1 cellular context compared by ENCODE assay signal in the genomic region with DNA sequence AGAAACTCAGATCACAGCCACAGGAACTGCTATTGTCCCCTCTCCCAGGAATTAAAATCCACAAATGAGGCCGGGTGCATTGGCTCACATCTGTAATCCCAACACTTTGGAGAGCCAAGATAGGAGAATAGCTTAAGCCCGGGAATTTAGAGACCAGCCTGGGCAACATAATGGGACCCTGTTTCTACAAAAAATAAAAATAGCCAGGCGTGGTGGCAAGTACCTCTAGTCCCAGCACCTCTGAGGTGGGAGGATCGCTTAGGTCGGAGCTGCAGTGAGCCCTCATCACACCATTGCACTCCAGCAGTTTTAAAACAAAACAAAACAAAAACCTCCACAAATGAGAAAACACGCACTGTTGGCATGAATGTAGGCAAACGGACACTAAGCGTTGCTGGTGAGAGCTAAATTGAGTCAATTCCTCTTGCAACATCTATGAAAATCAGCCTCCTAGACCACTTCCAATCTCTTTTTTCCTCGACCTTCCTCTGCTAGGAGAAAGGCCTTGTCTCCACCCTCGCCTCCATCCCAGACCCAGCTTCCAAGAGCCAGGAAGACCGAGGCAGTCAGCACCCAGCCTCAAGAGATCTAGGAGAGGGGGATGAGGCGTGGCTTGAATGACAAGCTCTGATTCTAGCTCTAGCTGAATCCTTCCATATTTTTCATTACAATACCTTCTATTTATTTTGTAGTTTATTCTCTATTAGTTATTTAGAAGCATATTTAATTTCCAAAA.
TF ChIP-seq lines count a peak whose summit lies in the region.

No MANE protein-coding gene starts in this region.

TF ChIP-seq in GM12878, 131 proteins besides CTCF, POLR2A, EP300 and RAD21:
- peak in 1 of 2 experiments; percentile 15; a peak in 2 of 4 replicates for TF ChIP-seq IKZF2 (IDR thresholded peaks at IDR 0.05)
- TF ChIP-seq, protein P1, sequence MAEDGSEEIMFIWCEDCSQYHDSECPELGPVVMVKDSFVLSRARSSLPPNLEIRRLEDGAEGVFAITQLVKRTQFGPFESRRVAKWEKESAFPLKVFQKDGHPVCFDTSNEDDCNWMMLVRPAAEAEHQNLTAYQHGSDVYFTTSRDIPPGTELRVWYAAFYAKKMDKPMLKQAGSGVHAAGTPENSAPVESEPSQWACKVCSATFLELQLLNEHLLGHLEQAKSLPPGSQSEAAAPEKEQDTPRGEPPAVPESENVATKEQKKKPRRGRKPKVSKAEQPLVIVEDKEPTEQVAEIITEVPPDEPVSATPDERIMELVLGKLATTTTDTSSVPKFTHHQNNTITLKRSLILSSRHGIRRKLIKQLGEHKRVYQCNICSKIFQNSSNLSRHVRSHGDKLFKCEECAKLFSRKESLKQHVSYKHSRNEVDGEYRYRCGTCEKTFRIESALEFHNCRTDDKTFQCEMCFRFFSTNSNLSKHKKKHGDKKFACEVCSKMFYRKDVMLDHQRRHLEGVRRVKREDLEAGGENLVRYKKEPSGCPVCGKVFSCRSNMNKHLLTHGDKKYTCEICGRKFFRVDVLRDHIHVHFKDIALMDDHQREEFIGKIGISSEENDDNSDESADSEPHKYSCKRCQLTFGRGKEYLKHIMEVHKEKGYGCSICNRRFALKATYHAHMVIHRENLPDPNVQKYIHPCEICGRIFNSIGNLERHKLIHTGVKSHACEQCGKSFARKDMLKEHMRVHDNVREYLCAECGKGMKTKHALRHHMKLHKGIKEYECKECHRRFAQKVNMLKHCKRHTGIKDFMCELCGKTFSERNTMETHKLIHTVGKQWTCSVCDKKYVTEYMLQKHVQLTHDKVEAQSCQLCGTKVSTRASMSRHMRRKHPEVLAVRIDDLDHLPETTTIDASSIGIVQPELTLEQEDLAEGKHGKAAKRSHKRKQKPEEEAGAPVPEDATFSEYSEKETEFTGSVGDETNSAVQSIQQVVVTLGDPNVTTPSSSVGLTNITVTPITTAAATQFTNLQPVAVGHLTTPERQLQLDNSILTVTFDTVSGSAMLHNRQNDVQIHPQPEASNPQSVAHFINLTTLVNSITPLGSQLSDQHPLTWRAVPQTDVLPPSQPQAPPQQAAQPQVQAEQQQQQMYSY (CRISPR knock-in tag; IDR thresholded peaks at IDR 0.05) = no peak
- TF ChIP-seq RELA (IDR thresholded peaks at IDR 0.05; ENCODE audit: borderline replicate concordance, partially characterized antibody) = no peak
- no peak for TF ChIP-seq FOS (IDR thresholded peaks at IDR 0.05; ENCODE audit: borderline replicate concordance, extremely low read depth, insufficient read length)
- no peak for TF ChIP-seq NFIC (IDR thresholded peaks at IDR 0.05; ENCODE audit: low read depth, low read length)
- no peak for TF ChIP-seq GABPA (IDR thresholded peaks at IDR 0.05; ENCODE audit: low read depth)
- no peak for TF ChIP-seq CEBPZ (IDR thresholded peaks at IDR 0.05; ENCODE audit: low read depth, low read length)
